In the genomic region with DNA sequence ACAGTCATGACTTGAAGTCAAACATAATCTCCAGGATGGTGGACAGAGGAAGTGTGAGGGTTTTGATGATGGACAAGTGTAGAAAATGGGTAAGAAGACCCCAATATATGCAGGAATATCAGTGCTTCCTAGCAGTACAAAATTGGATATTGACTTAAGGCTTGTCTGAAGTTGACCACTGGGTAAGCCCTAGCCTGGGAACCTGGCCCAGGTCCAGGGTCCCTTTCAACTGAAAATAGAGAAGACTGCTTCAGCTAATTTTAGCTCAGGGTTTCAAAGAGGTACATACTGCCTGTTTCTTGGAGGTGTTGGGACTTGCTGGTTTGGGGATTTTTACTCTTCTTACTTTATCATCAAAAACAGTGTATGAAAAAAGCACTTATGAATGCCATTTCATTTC, we compare ENCODE assay signal across 8 cellular contexts. TPM values are rescaled to one million over a fixed set of nuclear protein-coding genes. Genes with fewer than 3 reads are reported as not detected.
A peak's percentile ranks its signal among the peaks of the same experiment; 100 is the strongest.
DNase-seq lines count a peak whose midpoint lies in the region; ATAC-seq and TF ChIP-seq lines count a peak whose summit lies in the region.

No MANE protein-coding gene starts in this region.

- H3K9me3 ChIP-seq in prostate gland, result no peaks in the 10 kb centered on the region
- H3K9me3 ChIP-seq in effector memory CD4-positive, alpha-beta T cell (ENCODE audit: control insufficient read depth, low read length), result no peaks in the 10 kb centered on the region

- no peaks in the 10 kb centered on the region for H3K27me3 ChIP-seq in prostate gland (replicated peaks; ENCODE audit: insufficient read depth)
- H3K27me3 ChIP-seq in effector memory CD4-positive, alpha-beta T cell (replicated peaks; ENCODE audit: control insufficient read depth, insufficient read depth, low read length, poor library complexity, severe bottlenecking), result no peaks in the 10 kb centered on the region

- intact Hi-C loops in prostate gland (cut with DNase I), result no loop called here

- peak overlapping the region; percentile 11 to 16 for H3K27ac ChIP-seq in prostate gland
- no peak overlapping the region for H3K27ac ChIP-seq in effector memory CD4-positive, alpha-beta T cell (ENCODE audit: insufficient read depth, low read length, poor library complexity, severe bottlenecking)

- H3K36me3 ChIP-seq in prostate gland, result no peaks in the 10 kb centered on the region
- H3K36me3 ChIP-seq in effector memory CD4-positive, alpha-beta T cell (ENCODE audit: control insufficient read depth, insufficient read depth, low read length), result peaks cover 4% of the 10 kb centered on the region

- no peak for TF ChIP-seq POLR2A in prostate gland (IDR thresholded peaks at IDR 0.05)

- ATAC-seq in HG03095 (IDR thresholded peaks at IDR 0.05; ENCODE audit: unreplicated experiment), result peak; percentile 17

- peak; percentile 2 for DNase-seq in NCI-H1092 (lab: John Stamatoyannopoulos, UW)
- no peak for DNase-seq in NCI-H1092 treated with DMSO at 0.1 percent for 48 hours (lab: John Stamatoyannopoulos, UW)
- peak; percentile 52 for DNase-seq in astrocyte of the hippocampus (ENCODE audit: low read depth, low spot score)
- DNase-seq in prostate gland (ENCODE audit: low spot score), result no peak
- DNase-seq in effector memory CD4-positive, alpha-beta T cell, result no peak
- no peak for DNase-seq in NCI-H526 treated with DMSO at 0.1 percent for 48 hours (lab: John Stamatoyannopoulos, UW)
- no peak for DNase-seq in NCI-H2227 treated with DMSO at 0.1 percent for 48 hours (lab: John Stamatoyannopoulos, UW)

- H3K4me1 ChIP-seq in prostate gland (replicated peaks), result peaks cover 8% of the 10 kb centered on the region
- peaks cover 24% of the 10 kb centered on the region for H3K4me1 ChIP-seq in effector memory CD4-positive, alpha-beta T cell (ENCODE audit: control insufficient read depth, insufficient read depth, low read length, poor library complexity, severe bottlenecking)

- TF ChIP-seq CTCF in prostate gland (IDR thresholded peaks at IDR 0.05), result no peak

- H3K4me3 ChIP-seq in prostate gland, result no peak overlapping the region
- H3K4me3 ChIP-seq in effector memory CD4-positive, alpha-beta T cell (ENCODE audit: insufficient read depth, low read depth, low read length, poor library complexity, severe bottlenecking), result no peak overlapping the region

RNA-seq across cellular contexts. Expression of a gene that starts 4.7 kb away (rescaled TPM):
- 10 to 100 TPM; 39.8 to 48.9 TPM for total RNA-seq in prostate gland

RNA-seq across cellular contexts. Expression of a gene that starts 32.9 kb away (rescaled TPM):
- total RNA-seq in prostate gland, result 1,000 to 10,000 TPM; 2,124 to 2,276 TPM

RNA-seq across cellular contexts. Expression of a gene that starts 33.0 kb away (rescaled TPM):
- total RNA-seq in prostate gland, result 10 to 100 TPM in 1 of 2 donors, 1 to 10 TPM in 1; 9.4 to 19.9 TPM

Comparison
In these comparisons a context has a peak if more than half of its experiments do, and no peak if none do; other contexts are left out.
1. DNase-seq: peak in NCI-H1092 (single experiment) and astrocyte of the hippocampus (single experiment); none in NCI-H1092 treated with DMSO at 0.1 percent for 48 hours (single experiment), prostate gland (single experiment), effector memory CD4-positive, alpha-beta T cell (0 of 3), NCI-H526 treated with DMSO at 0.1 percent for 48 hours (single experiment) and NCI-H2227 treated with DMSO at 0.1 percent for 48 hours (single experiment).